13 cellular contexts compared by ENCODE assay signal in genomic region chr17:59826741-59827453, GRCh38.
DNase-seq lines count a peak whose midpoint lies in the region; ATAC-seq, FAIRE-seq and TF ChIP-seq lines count a peak whose summit lies in the region.
"Had no signal": no experiment of that assay in that cellular context is flagged by ENCODE, and none has a peak within 500 bp of the region (broad histone marks: within the 10 kb centered on the region; RNA-seq: fewer than 3 reads in every experiment).

No MANE protein-coding gene starts in this region.

- ATAC-seq in effector memory CD8-positive, alpha-beta T cell (replicated peaks), result no peak
- ATAC-seq in HG03378 (IDR thresholded peaks at IDR 0.05; ENCODE audit: unreplicated experiment), result no peak
- ATAC-seq in upper lobe of right lung, result no peak

- H3K4me3 ChIP-seq in GM12864 (ENCODE audit: low read depth, low read length) (peak overlapping the region; percentile 5; the same call in 1 of the 2 replicates), Peyer's patch (no peak overlapping the region), small intestine (ENCODE audit: low read depth in 1 of 2, low read length in 2 of 2) (peak overlapping the region in 1 of 2 donors; percentile 15), upper lobe of right lung (no peak overlapping the region)
- H3K4me3 ChIP-seq: SK-N-MC had no signal

- TF ChIP-seq POLR2A in Peyer's patch (IDR thresholded peaks at IDR 0.05), result no peak

- peaks cover 0 to 4% (median 0%) of the 10 kb centered on the region in 3 donors for H3K36me3 ChIP-seq in Peyer's patch
- no peaks in the 10 kb centered on the region for H3K36me3 ChIP-seq in small intestine (ENCODE audit: control insufficient read depth in 2 of 2, insufficient read depth in 2 of 2, low read length in 2 of 2)
- H3K36me3 ChIP-seq in upper lobe of right lung, result peaks cover 10% of the 10 kb centered on the region

- H3K9me3 Mint-ChIP-seq in effector memory CD8-positive, alpha-beta T cell, result no peaks in the 10 kb centered on the region

- peaks cover 34 to 50% of the 10 kb centered on the region in 2 donors for H3K4me1 Mint-ChIP-seq in effector memory CD8-positive, alpha-beta T cell (ENCODE audit: low read depth in 2 of 2)

- H3K4me1 ChIP-seq in Peyer's patch (peaks cover 0 to 48% (median 24%) of the 10 kb centered on the region in 4 donors), small intestine (ENCODE audit: control insufficient read depth in 2 of 2, insufficient read depth in 1 of 2, low read depth in 1 of 2, low read length in 1 of 2) (peaks cover 2 to 14% of the 10 kb centered on the region in 2 donors), upper lobe of right lung (peaks cover 51% of the 10 kb centered on the region)

- peak overlapping the region; percentile 30 to 79 for H3K4me3 Mint-ChIP-seq in effector memory CD8-positive, alpha-beta T cell

- intact Hi-C loops in upper lobe of right lung (cut with DNase I), result no loop called here

- DNase-seq in GM12864 (ENCODE audit: low read depth) (no peak), Peyer's patch (peak in 1 of 3 donors; percentile 34), small intestine (no peak), GM13977 (ENCODE audit: low spot score) (no peak), NCI-H128 (lab: John Stamatoyannopoulos, UW; ENCODE audit: unreplicated experiment) (no peak), upper lobe of right lung (no peak)
- no peak for DNase-seq in effector memory CD8-positive, alpha-beta T cell
- DNase-seq: activated effector memory CD4-positive, alpha-beta T cell treated with Interleukin-2 at 50 U/mL for 16 hours; GDM1; NCI-H1694 treated with DMSO at 0.1 percent for 48 hours; stimulated activated CD4-positive, alpha-beta T cell treated with anti-CD3 and anti-CD28 coated beads, Interleukin-2, amount 100 ng/mL, for 24 hours had no signal

- peak overlapping the region; percentile 68 to 92 (median 81) for H3K27ac ChIP-seq in Peyer's patch
- peak overlapping the region; percentile 73 to 98 for H3K27ac ChIP-seq in small intestine (ENCODE audit: low read depth in 1 of 2, low read length in 1 of 2)
- H3K27ac ChIP-seq in upper lobe of right lung, result no peak overlapping the region
- H3K27ac ChIP-seq: SK-N-MC had no signal

- H3K27ac Mint-ChIP-seq in effector memory CD8-positive, alpha-beta T cell, result peak overlapping the region; percentile 95 to 97

- H3K27me3 Mint-ChIP-seq in effector memory CD8-positive, alpha-beta T cell, result no peaks in the 10 kb centered on the region

- in situ Hi-C loops in GM13977 (cut with MboI; ENCODE audit: low pct_unique_long_range_greater_than_20kb, low sequenced_read_pairs, unreplicated experiment), result no loop called here

- FAIRE-seq in small intestine (lab: Jason Lieb, UNC), result no peak

- TF ChIP-seq CTCF in GM12864 (IDR thresholded peaks at IDR 0.05; ENCODE audit: low read depth, low read length, missing control alignments) (no peak), Peyer's patch (IDR thresholded peaks at IDR 0.05) (no peak), GM13977 (IDR thresholded peaks at IDR 0.05; ENCODE audit: extremely low read depth, insufficient read depth, missing control alignments) (no peak), upper lobe of right lung (IDR thresholded peaks at IDR 0.05) (no peak)

- H3K36me3 Mint-ChIP-seq in effector memory CD8-positive, alpha-beta T cell (ENCODE audit: insufficient read depth), result peaks cover 16% of the 10 kb centered on the region

- H3K27me3 ChIP-seq in Peyer's patch (no peaks in the 10 kb centered on the region), small intestine (ENCODE audit: control insufficient read depth in 2 of 2, insufficient read depth in 2 of 2, low read length in 2 of 2) (no peaks in the 10 kb centered on the region), upper lobe of right lung (no peaks in the 10 kb centered on the region)

- WGBS in small intestine, 3 donors, result 81 to 82% (median 81%) methylated on average over 4 of the region's 4 CpGs

- H3K9me3 ChIP-seq in Peyer's patch (no peaks in the 10 kb centered on the region), small intestine (ENCODE audit: control insufficient read depth, low read depth) (no peaks in the 10 kb centered on the region), upper lobe of right lung (no peaks in the 10 kb centered on the region)
